23 cellular contexts compared by ENCODE assay signal in the genomic region with DNA sequence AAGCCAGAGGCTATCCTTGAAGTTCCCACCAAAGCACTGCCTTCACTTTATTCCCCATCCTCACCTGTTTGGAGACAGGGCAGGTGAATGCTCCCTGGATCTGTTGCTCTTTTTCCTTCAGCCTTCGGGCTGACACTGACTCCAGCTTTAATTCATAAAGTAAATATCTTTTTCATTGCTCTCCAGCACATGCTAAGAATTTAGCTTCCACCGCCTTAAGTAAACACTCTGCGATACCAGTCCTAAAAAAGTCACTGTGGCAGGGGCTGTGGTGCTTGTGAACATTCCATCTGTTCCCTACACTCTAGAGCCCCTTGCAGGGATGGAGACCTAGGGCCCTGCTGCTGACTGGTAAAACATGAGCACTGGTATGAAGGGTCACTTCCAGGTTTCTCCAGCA. TPM values are rescaled to one million over a fixed set of nuclear protein-coding genes. Genes with fewer than 3 reads are reported as not detected.
"Had no signal": no experiment of that assay in that cellular context is flagged by ENCODE, and none has a peak within 500 bp of the region (broad histone marks: within the 10 kb centered on the region; RNA-seq: fewer than 3 reads in every experiment).

No MANE protein-coding gene starts in this region.

- H2AFZ ChIP-seq: neural progenitor cell had no signal

- FAIRE-seq: bronchial epithelial cell had no signal

- H3K27me3 ChIP-seq: adrenal gland, neural progenitor cell, uterus had no signal

- H3K36me3 ChIP-seq: adrenal gland, neural progenitor cell, spleen, uterus had no signal

- H3K9me3 ChIP-seq: adrenal gland, psoas muscle, spleen, uterus had no signal

- DNase-seq: activated CD4-positive, alpha-beta T cell treated with anti-CD3 and anti-CD28 coated beads, Interleukin-2, amount 50 U/mL, for 1 hour; activated CD4-positive, CD25-positive, alpha-beta regulatory T cell treated with anti-CD3 and anti-CD28 coated beads, Interleukin-2, amount 50 U/mL, for 72 hours; activated CD8-positive, alpha-beta memory T cell treated with anti-CD3 and anti-CD28 coated beads, Interleukin-2, amount 50 U/mL, for 4 hours; activated naive CD4-positive, alpha-beta T cell treated with anti-CD3 and anti-CD28 coated beads, Interleukin-2, amount 50 U/mL, for 16 hours; activated T-cell treated with anti-CD3 and anti-CD28 coated beads, Interleukin-2, amount 50 U/mL, for 4 hours; effector CD8-positive, alpha-beta T cell; mammary epithelial cell; midbrain; naive B cell; spleen; stimulated activated CD4-positive, alpha-beta T cell treated with anti-CD3 and anti-CD28 coated beads, Interleukin-4, amount 100 ng/mL, for 4 hours; stimulated activated naive B cell treated with anti-CD40 and anti-IgM and Interleukin-4, amounts not matched to agents 10 μg/mL and 1 μg/mL and 100 μg/mL, for 72 hours; uterus had no signal

- H3K27ac ChIP-seq: adrenal gland, neural progenitor cell, psoas muscle, spleen, uterus had no signal

- H3K4me1 ChIP-seq: neural progenitor cell, psoas muscle, uterus had no signal

- H3K9ac ChIP-seq: neural progenitor cell had no signal

- ATAC-seq: activated T-cell treated with anti-CD3 and anti-CD28 coated beads, Interleukin-2, amount 50 U/mL, for 4 hours; esophagus mucosa; stimulated activated naive B cell treated with anti-CD40 and anti-IgM and Interleukin-4, amounts not matched to agents 10 μg/mL and 1 μg/mL and 100 μg/mL, for 72 hours had no signal

- H3K4me2 ChIP-seq: neural progenitor cell had no signal

- H3K4me3 ChIP-seq: adrenal gland, neural progenitor cell, psoas muscle, spleen, uterus had no signal

RNA-seq across cellular contexts. Expression of a gene that starts 0.9 kb away (rescaled TPM):
- total RNA-seq: bronchial epithelial cell, cerebellum, mammary epithelial cell, osteoblast had no signal

RNA-seq across cellular contexts. Expression of a gene that starts 56.9 kb away (rescaled TPM):
- total RNA-seq: activated T-cell treated with anti-CD3 and anti-CD28 coated beads, Interleukin-2, amount 50 U/mL, for 4 hours; adrenal gland; bronchial epithelial cell; cerebellum; esophagus mucosa; left cardiac atrium; mammary epithelial cell; osteoblast; psoas muscle; sciatic nerve; spleen; uterus had no signal
- polyA plus RNA-seq: adrenal gland, mammary epithelial cell, psoas muscle, spleen, thymus had no signal
